10 cellular contexts compared by ENCODE assay signal in genomic region chr3:113070226-113071220, GRCh38.
DNase-seq lines count a peak whose midpoint lies in the region; ATAC-seq, FAIRE-seq and TF ChIP-seq lines count a peak whose summit lies in the region.
"Had no signal": no experiment of that assay in that cellular context is flagged by ENCODE, and none has a peak within 500 bp of the region (broad histone marks: within the 10 kb centered on the region; RNA-seq: fewer than 3 reads in every experiment).

No MANE protein-coding gene starts in this region.

- H3K4me3 ChIP-seq in AG09309 (ENCODE audit: control insufficient read depth, low read depth, low read length) = no peak overlapping the region
- H3K4me3 ChIP-seq in small intestine (ENCODE audit: low read depth in 1 of 2, low read length in 2 of 2) = no peak overlapping the region

- ATAC-seq in GM19397 (IDR thresholded peaks at IDR 0.05; ENCODE audit: unreplicated experiment) (peak; percentile 98), HG03135 (IDR thresholded peaks at IDR 0.05; ENCODE audit: unreplicated experiment) (peak; percentile 99)
- no peak for ATAC-seq in naive thymus-derived CD8-positive, alpha-beta T cell
- ATAC-seq: activated CD8-positive, alpha-beta T cell treated with anti-CD3 and anti-CD28 coated beads for 36 hours had no signal

- no peak overlapping the region for H3K4me3 Mint-ChIP-seq in naive thymus-derived CD8-positive, alpha-beta T cell
- H3K4me3 Mint-ChIP-seq: activated CD8-positive, alpha-beta T cell treated with anti-CD3 and anti-CD28 coated beads for 36 hours; CD14-positive monocyte had no signal

- H3K4me1 ChIP-seq in small intestine (ENCODE audit: control insufficient read depth in 2 of 2, insufficient read depth in 1 of 2, low read depth in 1 of 2, low read length in 1 of 2) = no peaks in the 10 kb centered on the region

- H3K36me3 Mint-ChIP-seq in naive thymus-derived CD8-positive, alpha-beta T cell = peaks cover 22 to 42% (median 34%) of the 10 kb centered on the region in 3 donors
- H3K36me3 Mint-ChIP-seq: CD14-positive monocyte had no signal

- H3K27me3 ChIP-seq in small intestine (ENCODE audit: control insufficient read depth in 2 of 2, insufficient read depth in 2 of 2, low read length in 2 of 2) = no peaks in the 10 kb centered on the region

- H3K27ac ChIP-seq in small intestine (ENCODE audit: low read depth in 1 of 2, low read length in 1 of 2) = no peak overlapping the region

- FAIRE-seq in small intestine (lab: Jason Lieb, UNC) = no peak

- peaks cover 0 to 1% (median 0%) of the 10 kb centered on the region in 5 donors for H3K27me3 Mint-ChIP-seq in naive thymus-derived CD8-positive, alpha-beta T cell
- H3K27me3 Mint-ChIP-seq: activated CD8-positive, alpha-beta T cell treated with anti-CD3 and anti-CD28 coated beads for 36 hours had no signal

- no peaks in the 10 kb centered on the region for H3K36me3 ChIP-seq in small intestine (ENCODE audit: control insufficient read depth in 2 of 2, insufficient read depth in 2 of 2, low read length in 2 of 2)

- WGBS in small intestine, 3 donors = 26 to 48% (median 43%) methylated on average over 5 of the region's 5 CpGs

- no peaks in the 10 kb centered on the region for H3K9me3 ChIP-seq in small intestine (ENCODE audit: control insufficient read depth, low read depth)

- H3K4me1 Mint-ChIP-seq in naive thymus-derived CD8-positive, alpha-beta T cell = no peaks in the 10 kb centered on the region

- H3K27ac Mint-ChIP-seq in naive thymus-derived CD8-positive, alpha-beta T cell = no peak overlapping the region
- H3K27ac Mint-ChIP-seq: activated CD8-positive, alpha-beta T cell treated with anti-CD3 and anti-CD28 coated beads for 36 hours; CD14-positive monocyte had no signal

- peak; percentile 25 for DNase-seq in AG09309 (ENCODE audit: low read depth)
- peak; percentile 41 for DNase-seq in epidermal melanocyte (ENCODE audit: insufficient read length, low spot score)
- DNase-seq in occipital lobe (lab: John Stamatoyannopoulos, UW) = no peak
- DNase-seq in NCI-H146 treated with DMSO at 0.1 percent for 48 hours (lab: John Stamatoyannopoulos, UW; ENCODE audit: unreplicated experiment) = no peak
- no peak for DNase-seq in naive thymus-derived CD8-positive, alpha-beta T cell
- DNase-seq in small intestine = no peak
- DNase-seq: activated CD8-positive, alpha-beta T cell treated with anti-CD3 and anti-CD28 coated beads for 36 hours had no signal

- TF ChIP-seq CTCF in AG09309 (IDR thresholded peaks at IDR 0.05; ENCODE audit: control insufficient read depth, insufficient read depth, low read depth, low read length, missing control alignments) = no peak

- peaks cover 8 to 32% (median 20%) of the 10 kb centered on the region in 9 donors for H3K9me3 Mint-ChIP-seq in naive thymus-derived CD8-positive, alpha-beta T cell

- POLR2A ChIA-PET in naive thymus-derived CD8-positive, alpha-beta T cell (lab: Charles Lee) = no interaction called here

Comparison
In these comparisons a context has a peak if more than half of its experiments do, and no peak if none do; other contexts are left out.
1. DNase-seq: peak in AG09309 (single experiment) and epidermal melanocyte (single experiment); none in occipital lobe (single experiment), NCI-H146 treated with DMSO at 0.1 percent for 48 hours (single experiment), naive thymus-derived CD8-positive, alpha-beta T cell (0 of 10) and small intestine (single experiment).
2. ATAC-seq: peak in GM19397 (single experiment) and HG03135 (single experiment); none in naive thymus-derived CD8-positive, alpha-beta T cell (0 of 2).